Comparison of ENCODE assay signal across 1 cellular context in the genomic region with DNA sequence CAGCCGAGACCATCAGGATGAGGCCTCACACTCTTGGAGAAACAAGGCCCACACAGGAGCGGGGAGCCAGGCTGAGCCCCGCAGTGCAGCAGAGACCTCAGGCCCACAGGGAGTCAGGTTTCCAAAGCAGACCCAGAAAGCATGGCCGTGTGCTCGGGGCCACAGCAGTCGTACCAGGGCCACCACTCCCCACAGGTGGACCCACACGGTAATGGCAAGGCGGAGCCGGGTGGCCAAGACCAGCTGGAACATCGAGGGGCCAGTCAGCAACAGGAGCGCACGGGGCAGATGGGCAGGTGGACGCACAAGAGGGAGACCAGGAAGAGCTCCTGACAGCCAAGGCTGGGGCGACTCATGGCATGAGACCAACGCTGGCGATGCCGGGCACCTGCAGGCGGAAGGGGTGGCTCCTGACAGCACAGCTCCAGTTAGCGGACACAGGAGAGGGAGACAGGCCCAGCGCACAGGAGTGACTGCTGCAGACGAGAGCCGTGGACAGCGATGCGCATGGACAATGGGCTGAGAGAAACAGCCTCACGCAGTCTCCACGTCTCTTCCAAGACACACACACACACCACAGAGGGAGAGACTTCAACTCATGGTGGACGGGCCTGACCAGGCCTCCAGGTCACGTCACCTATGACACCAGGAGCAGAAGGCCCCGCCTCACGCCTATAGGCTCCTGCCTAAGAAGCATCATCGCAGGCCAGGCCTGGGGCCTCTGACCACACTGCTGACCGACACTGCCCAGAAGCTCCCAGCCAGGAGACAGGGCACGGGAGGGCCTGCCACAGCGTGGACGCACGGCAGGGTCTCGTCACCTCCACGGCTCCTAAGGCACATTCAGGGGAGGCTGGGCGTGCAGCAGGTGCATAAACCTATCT.
TF ChIP-seq lines count a peak whose summit lies in the region.

No MANE protein-coding gene starts in this region.

TF ChIP-seq in H1, 55 proteins besides CTCF, POLR2A, EP300 and RAD21:
- no peak for TF ChIP-seq FOSL1 (IDR thresholded peaks at IDR 0.05; ENCODE audit: insufficient read depth, low read depth, low read length)
- TF ChIP-seq GABPA (IDR thresholded peaks at IDR 0.05; ENCODE audit: borderline replicate concordance, insufficient read depth, low read length): no peak
- TF ChIP-seq, protein P1, sequence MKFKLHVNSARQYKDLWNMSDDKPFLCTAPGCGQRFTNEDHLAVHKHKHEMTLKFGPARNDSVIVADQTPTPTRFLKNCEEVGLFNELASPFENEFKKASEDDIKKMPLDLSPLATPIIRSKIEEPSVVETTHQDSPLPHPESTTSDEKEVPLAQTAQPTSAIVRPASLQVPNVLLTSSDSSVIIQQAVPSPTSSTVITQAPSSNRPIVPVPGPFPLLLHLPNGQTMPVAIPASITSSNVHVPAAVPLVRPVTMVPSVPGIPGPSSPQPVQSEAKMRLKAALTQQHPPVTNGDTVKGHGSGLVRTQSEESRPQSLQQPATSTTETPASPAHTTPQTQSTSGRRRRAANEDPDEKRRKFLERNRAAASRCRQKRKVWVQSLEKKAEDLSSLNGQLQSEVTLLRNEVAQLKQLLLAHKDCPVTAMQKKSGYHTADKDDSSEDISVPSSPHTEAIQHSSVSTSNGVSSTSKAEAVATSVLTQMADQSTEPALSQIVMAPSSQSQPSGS (IDR thresholded peaks at IDR 0.05; ENCODE audit: low read length): no peak
- TF ChIP-seq, protein P2, sequence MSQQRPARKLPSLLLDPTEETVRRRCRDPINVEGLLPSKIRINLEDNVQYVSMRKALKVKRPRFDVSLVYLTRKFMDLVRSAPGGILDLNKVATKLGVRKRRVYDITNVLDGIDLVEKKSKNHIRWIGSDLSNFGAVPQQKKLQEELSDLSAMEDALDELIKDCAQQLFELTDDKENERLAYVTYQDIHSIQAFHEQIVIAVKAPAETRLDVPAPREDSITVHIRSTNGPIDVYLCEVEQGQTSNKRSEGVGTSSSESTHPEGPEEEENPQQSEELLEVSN (IDR thresholded peaks at IDR 0.05): no peak
- TF ChIP-seq TCF12 (IDR thresholded peaks at IDR 0.05; ENCODE audit: low read depth, low read length): no peak
- TF ChIP-seq PHF8 (conservative IDR thresholded peaks at IDR 0.05; ENCODE audit: low read depth, low read length): no peak
- TF ChIP-seq ASH2L (IDR thresholded peaks at IDR 0.05; ENCODE audit: low read length): no peak
